ENCODE assay signal across 1 cellular context in genomic region chrX:37959212-37960021, GRCh38.
TF ChIP-seq lines count a peak whose summit lies in the region.

No MANE protein-coding gene starts in this region.

TF ChIP-seq in HepG2, 621 proteins besides CTCF, POLR2A, EP300 and RAD21 (continued from another document and continues in another):
- TF ChIP-seq LCORL (IDR thresholded peaks at IDR 0.05) (no peak), LCORL (CRISPR knock-in tag; IDR thresholded peaks at IDR 0.05) (no peak; the same call in 1 of the 2 replicates), MAF1 (CRISPR knock-in tag; IDR thresholded peaks at IDR 0.05; ENCODE audit: borderline replicate concordance) (no peak), XRCC5 (optimal IDR thresholded peaks at IDR 0.05; ENCODE audit: low read length) (no peak), MIXL1 (CRISPR knock-in tag; IDR thresholded peaks at IDR 0.05) (peak; percentile 91), U2AF1 (optimal IDR thresholded peaks at IDR 0.05; ENCODE audit: low read depth, low read length) (no peak), BORCS8-MEF2B (CRISPR knock-in tag; IDR thresholded peaks at IDR 0.05) (0 out of 2 replicates have a peak, but pooled peaks have one; percentile 27), AKNA (CRISPR knock-in tag; IDR thresholded peaks at IDR 0.05; ENCODE audit: borderline replicate concordance) (no peak), ZNF484 (CRISPR knock-in tag; IDR thresholded peaks at IDR 0.05; ENCODE audit: borderline replicate concordance, low read depth) (no peak), MZF1 (CRISPR knock-in tag; IDR thresholded peaks at IDR 0.05; ENCODE audit: borderline replicate concordance) (no peak), ZNF101 (CRISPR knock-in tag; IDR thresholded peaks at IDR 0.05; ENCODE audit: borderline replicate concordance, low read depth) (no peak), ATF5 (CRISPR knock-in tag; IDR thresholded peaks at IDR 0.05; ENCODE audit: low read depth) (no peak), SKI (IDR thresholded peaks at IDR 0.05; ENCODE audit: partially characterized antibody) (no peak), USF2 (IDR thresholded peaks at IDR 0.05; ENCODE audit: low read depth, low read length) (no peak), USF2 (CRISPR knock-in tag; IDR thresholded peaks at IDR 0.05; ENCODE audit: borderline replicate concordance) (no peak), ZKSCAN1 (IDR thresholded peaks at IDR 0.05; ENCODE audit: low read length) (no peak), ZNF644 (CRISPR knock-in tag; IDR thresholded peaks at IDR 0.05; ENCODE audit: low read depth) (no peak), DDIT3 (CRISPR knock-in tag; IDR thresholded peaks at IDR 0.05) (no peak), ELF4 (CRISPR knock-in tag; IDR thresholded peaks at IDR 0.05; ENCODE audit: borderline replicate concordance) (no peak), HINFP (CRISPR knock-in tag; IDR thresholded peaks at IDR 0.05; ENCODE audit: low read depth) (no peak), CBX2 (IDR thresholded peaks at IDR 0.05; ENCODE audit: low read depth, low read length) (no peak), CBX2 (CRISPR knock-in tag; IDR thresholded peaks at IDR 0.05; ENCODE audit: low read depth) (no peak), CENPX (CRISPR knock-in tag; IDR thresholded peaks at IDR 0.05) (no peak), ZSCAN12 (CRISPR knock-in tag; IDR thresholded peaks at IDR 0.05) (no peak), ZNF709 (CRISPR knock-in tag; IDR thresholded peaks at IDR 0.05) (no peak), TEF (CRISPR knock-in tag; IDR thresholded peaks at IDR 0.05) (no peak), ZBTB8A (CRISPR knock-in tag; IDR thresholded peaks at IDR 0.05; ENCODE audit: borderline replicate concordance, low read depth) (no peak), ZNF256 (CRISPR knock-in tag; conservative IDR thresholded peaks at IDR 0.05) (no peak), HNRNPL (IDR thresholded peaks at IDR 0.05; ENCODE audit: low read depth, low read length) (no peak), NFIB (CRISPR knock-in tag; IDR thresholded peaks at IDR 0.05; ENCODE audit: borderline replicate concordance) (no peak), ARNT2 (CRISPR knock-in tag; IDR thresholded peaks at IDR 0.05; ENCODE audit: low read depth) (no peak), ZNF34 (CRISPR knock-in tag; IDR thresholded peaks at IDR 0.05; ENCODE audit: borderline replicate concordance) (no peak), DPF2 (CRISPR knock-in tag; IDR thresholded peaks at IDR 0.05; ENCODE audit: borderline replicate concordance, low read depth) (peak; percentile 73), FOXK2 (IDR thresholded peaks at IDR 0.05) (peak; percentile 54; the same call in 1 of the 2 replicates), ZNF547 (CRISPR knock-in tag; IDR thresholded peaks at IDR 0.05) (no peak), ZNF337 (CRISPR knock-in tag; IDR thresholded peaks at IDR 0.05; ENCODE audit: borderline replicate concordance, low read depth) (no peak), SP4 (CRISPR knock-in tag; IDR thresholded peaks at IDR 0.05) (no peak), RFX3 (CRISPR knock-in tag; IDR thresholded peaks at IDR 0.05) (no peak), SIX1 (CRISPR knock-in tag; IDR thresholded peaks at IDR 0.05; ENCODE audit: borderline replicate concordance) (peak; percentile 57; the same call in 1 of the 2 replicates), POLR2AphosphoS2 (IDR thresholded peaks at IDR 0.05; ENCODE audit: low read depth, low read length) (no peak), SOX13 (IDR thresholded peaks at IDR 0.05) (no peak), SOX13 (CRISPR knock-in tag; conservative IDR thresholded peaks at IDR 0.05 in 1 of 2, IDR thresholded peaks at IDR 0.05 in 1 of 2) (peak in 1 of 2 experiments; percentile 82; a peak in 2 of 4 replicates), SMAD1 (CRISPR knock-in tag; IDR thresholded peaks at IDR 0.05; ENCODE audit: borderline replicate concordance, low read depth) (no peak), ZNF746 (CRISPR knock-in tag; IDR thresholded peaks at IDR 0.05) (no peak), ZNF343 (CRISPR knock-in tag; IDR thresholded peaks at IDR 0.05) (no peak)
- TF ChIP-seq, protein P1, sequence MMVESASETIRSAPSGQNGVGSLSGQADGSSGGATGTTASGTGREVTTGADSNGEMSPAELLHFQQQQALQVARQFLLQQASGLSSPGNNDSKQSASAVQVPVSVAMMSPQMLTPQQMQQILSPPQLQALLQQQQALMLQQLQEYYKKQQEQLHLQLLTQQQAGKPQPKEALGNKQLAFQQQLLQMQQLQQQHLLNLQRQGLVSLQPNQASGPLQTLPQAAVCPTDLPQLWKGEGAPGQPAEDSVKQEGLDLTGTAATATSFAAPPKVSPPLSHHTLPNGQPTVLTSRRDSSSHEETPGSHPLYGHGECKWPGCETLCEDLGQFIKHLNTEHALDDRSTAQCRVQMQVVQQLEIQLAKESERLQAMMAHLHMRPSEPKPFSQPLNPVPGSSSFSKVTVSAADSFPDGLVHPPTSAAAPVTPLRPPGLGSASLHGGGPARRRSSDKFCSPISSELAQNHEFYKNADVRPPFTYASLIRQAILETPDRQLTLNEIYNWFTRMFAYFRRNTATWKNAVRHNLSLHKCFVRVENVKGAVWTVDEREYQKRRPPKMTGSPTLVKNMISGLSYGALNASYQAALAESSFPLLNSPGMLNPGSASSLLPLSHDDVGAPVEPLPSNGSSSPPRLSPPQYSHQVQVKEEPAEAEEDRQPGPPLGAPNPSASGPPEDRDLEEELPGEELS (CRISPR knock-in tag; IDR thresholded peaks at IDR 0.05) = peak; percentile 88
- TF ChIP-seq, protein P2, sequence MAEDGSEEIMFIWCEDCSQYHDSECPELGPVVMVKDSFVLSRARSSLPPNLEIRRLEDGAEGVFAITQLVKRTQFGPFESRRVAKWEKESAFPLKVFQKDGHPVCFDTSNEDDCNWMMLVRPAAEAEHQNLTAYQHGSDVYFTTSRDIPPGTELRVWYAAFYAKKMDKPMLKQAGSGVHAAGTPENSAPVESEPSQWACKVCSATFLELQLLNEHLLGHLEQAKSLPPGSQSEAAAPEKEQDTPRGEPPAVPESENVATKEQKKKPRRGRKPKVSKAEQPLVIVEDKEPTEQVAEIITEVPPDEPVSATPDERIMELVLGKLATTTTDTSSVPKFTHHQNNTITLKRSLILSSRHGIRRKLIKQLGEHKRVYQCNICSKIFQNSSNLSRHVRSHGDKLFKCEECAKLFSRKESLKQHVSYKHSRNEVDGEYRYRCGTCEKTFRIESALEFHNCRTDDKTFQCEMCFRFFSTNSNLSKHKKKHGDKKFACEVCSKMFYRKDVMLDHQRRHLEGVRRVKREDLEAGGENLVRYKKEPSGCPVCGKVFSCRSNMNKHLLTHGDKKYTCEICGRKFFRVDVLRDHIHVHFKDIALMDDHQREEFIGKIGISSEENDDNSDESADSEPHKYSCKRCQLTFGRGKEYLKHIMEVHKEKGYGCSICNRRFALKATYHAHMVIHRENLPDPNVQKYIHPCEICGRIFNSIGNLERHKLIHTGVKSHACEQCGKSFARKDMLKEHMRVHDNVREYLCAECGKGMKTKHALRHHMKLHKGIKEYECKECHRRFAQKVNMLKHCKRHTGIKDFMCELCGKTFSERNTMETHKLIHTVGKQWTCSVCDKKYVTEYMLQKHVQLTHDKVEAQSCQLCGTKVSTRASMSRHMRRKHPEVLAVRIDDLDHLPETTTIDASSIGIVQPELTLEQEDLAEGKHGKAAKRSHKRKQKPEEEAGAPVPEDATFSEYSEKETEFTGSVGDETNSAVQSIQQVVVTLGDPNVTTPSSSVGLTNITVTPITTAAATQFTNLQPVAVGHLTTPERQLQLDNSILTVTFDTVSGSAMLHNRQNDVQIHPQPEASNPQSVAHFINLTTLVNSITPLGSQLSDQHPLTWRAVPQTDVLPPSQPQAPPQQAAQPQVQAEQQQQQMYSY (CRISPR knock-in tag; IDR thresholded peaks at IDR 0.05) = no peak
- TF ChIP-seq, protein P3, sequence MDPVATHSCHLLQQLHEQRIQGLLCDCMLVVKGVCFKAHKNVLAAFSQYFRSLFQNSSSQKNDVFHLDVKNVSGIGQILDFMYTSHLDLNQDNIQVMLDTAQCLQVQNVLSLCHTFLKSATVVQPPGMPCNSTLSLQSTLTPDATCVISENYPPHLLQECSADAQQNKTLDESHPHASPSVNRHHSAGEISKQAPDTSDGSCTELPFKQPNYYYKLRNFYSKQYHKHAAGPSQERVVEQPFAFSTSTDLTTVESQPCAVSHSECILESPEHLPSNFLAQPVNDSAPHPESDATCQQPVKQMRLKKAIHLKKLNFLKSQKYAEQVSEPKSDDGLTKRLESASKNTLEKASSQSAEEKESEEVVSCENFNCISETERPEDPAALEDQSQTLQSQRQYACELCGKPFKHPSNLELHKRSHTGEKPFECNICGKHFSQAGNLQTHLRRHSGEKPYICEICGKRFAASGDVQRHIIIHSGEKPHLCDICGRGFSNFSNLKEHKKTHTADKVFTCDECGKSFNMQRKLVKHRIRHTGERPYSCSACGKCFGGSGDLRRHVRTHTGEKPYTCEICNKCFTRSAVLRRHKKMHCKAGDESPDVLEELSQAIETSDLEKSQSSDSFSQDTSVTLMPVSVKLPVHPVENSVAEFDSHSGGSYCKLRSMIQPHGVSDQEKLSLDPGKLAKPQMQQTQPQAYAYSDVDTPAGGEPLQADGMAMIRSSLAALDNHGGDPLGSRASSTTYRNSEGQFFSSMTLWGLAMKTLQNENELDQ (CRISPR knock-in tag; IDR thresholded peaks at IDR 0.05; ENCODE audit: borderline replicate concordance) = no peak
